In genomic region chr1:966135-966602, GRCh38 we compare ENCODE assay signal across 8 cellular contexts.
DNase-seq lines count a peak whose midpoint lies in the region; ATAC-seq and TF ChIP-seq lines count a peak whose summit lies in the region.

Gene PLEKHN1 (plus strand): TSS chr1:966482. CDS start chr1:966532, 50 bp downstream.

- no peak within 1 kb of the TSS for H3K27ac ChIP-seq in SU-DHL-6 (ENCODE audit: low read depth, low read length)

- H3F3A ChIP-seq in SU-DHL-6 (ENCODE audit: insufficient read depth): no peaks in the 10 kb centered on the region

- no peak within 1 kb of the TSS for H3K27ac Mint-ChIP-seq in nephron

- H3K27me3 Mint-ChIP-seq in nephron (ENCODE audit: low read depth): peaks cover 40% of the 10 kb centered on the region

- H3K4me2 ChIP-seq in SU-DHL-6 (ENCODE audit: low read depth, low read length, poor library complexity, severe bottlenecking): peak within 1 kb of the TSS; percentile 52

- H3K79me2 ChIP-seq in SU-DHL-6 (ENCODE audit: insufficient read depth, low read length): no peaks in the 10 kb centered on the region

- no peaks in the 10 kb centered on the region for H4K20me1 ChIP-seq in SU-DHL-6 (ENCODE audit: low read depth, low read length)

- no peak for TF ChIP-seq CTCF in GM06990 (IDR thresholded peaks at IDR 0.05; ENCODE audit: insufficient read depth, low read length, poor library complexity, severe bottlenecking)
- TF ChIP-seq CTCF in HFF-Myc (IDR thresholded peaks at IDR 0.05; ENCODE audit: low read depth, low read length, missing control alignments): no peak
- TF ChIP-seq CTCF in SU-DHL-6 (IDR thresholded peaks at IDR 0.05; ENCODE audit: insufficient read depth, low read length, poor library complexity, severe bottlenecking): no peak
- no peak for TF ChIP-seq CTCF in epithelial cell of esophagus (IDR thresholded peaks at IDR 0.05; ENCODE audit: insufficient read depth, low read depth, low read length, missing control alignments)
- TF ChIP-seq CTCF in nephron (IDR thresholded peaks at IDR 0.05; ENCODE audit: unreplicated experiment in 3 of 3): no peak

- no peaks in the 10 kb centered on the region for H3K9me3 ChIP-seq in SU-DHL-6 (ENCODE audit: insufficient read depth, low read length)

- no peaks in the 10 kb centered on the region for H3K27me3 ChIP-seq in GM06990 (replicated peaks; ENCODE audit: control insufficient read depth, insufficient read depth, low read length)
- H3K27me3 ChIP-seq in SU-DHL-6 (ENCODE audit: low read length): no peaks in the 10 kb centered on the region

- no peak within 1 kb of the TSS for H2AFZ ChIP-seq in SU-DHL-6 (ENCODE audit: low read depth, low read length, severe bottlenecking)

- ATAC-seq in HG03469 (IDR thresholded peaks at IDR 0.05; ENCODE audit: unreplicated experiment): no peak

- DNase-seq in GM06990 (ENCODE audit: extremely low read depth, insufficient read length): no peak
- no peak for DNase-seq in HFF-Myc (ENCODE audit: extremely low read depth, low read depth)
- peak; percentile 85 for DNase-seq in epithelial cell of esophagus (ENCODE audit: low read depth)
- no peak for DNase-seq in NCI-H1417 treated with DMSO at 0.1 percent for 48 hours (lab: John Stamatoyannopoulos, UW)
- DNase-seq in NK-92 (lab: John Stamatoyannopoulos, UW; ENCODE audit: unreplicated experiment): no peak

- peaks cover 4% of the 10 kb centered on the region for H3K36me3 Mint-ChIP-seq in nephron (ENCODE audit: low read depth)

- no peaks in the 10 kb centered on the region for H3K4me1 Mint-ChIP-seq in nephron

- no peaks in the 10 kb centered on the region for H3K9me2 ChIP-seq in SU-DHL-6 (replicated peaks; ENCODE audit: insufficient read depth, low read length)

- peak within 1 kb of the TSS; percentile 69 for H3K4me3 ChIP-seq in GM06990 (replicated peaks; ENCODE audit: low read depth, low read length)
- peak within 1 kb of the TSS; percentile 53 for H3K4me3 ChIP-seq in HFF-Myc (replicated peaks; ENCODE audit: low read depth, low read length)
- H3K4me3 ChIP-seq in SU-DHL-6 (ENCODE audit: insufficient read depth, low read length, poor library complexity, severe bottlenecking): peak within 1 kb of the TSS; percentile 39
- H3K4me3 ChIP-seq in epithelial cell of esophagus (ENCODE audit: low read length): peak within 1 kb of the TSS; percentile 75

- H3K4me3 Mint-ChIP-seq in nephron: peak within 1 kb of the TSS in 2 of 3 experiments; percentile 46 to 64

- H3K9ac ChIP-seq in SU-DHL-6 (ENCODE audit: low read length): 0 out of 2 replicates have a peak within 1 kb of the TSS, but pooled peaks have one; percentile 1

- H3K36me3 ChIP-seq in GM06990 (ENCODE audit: control insufficient read depth, insufficient read depth, low read length) (peaks cover 2% of the 10 kb centered on the region; the same call in 1 of the 2 replicates), SU-DHL-6 (ENCODE audit: low read length) (no peaks in the 10 kb centered on the region)

- H3K9me3 Mint-ChIP-seq in nephron: no peaks in the 10 kb centered on the region
